8 cellular contexts compared by ENCODE assay signal in genomic region chr14:20684662-20685456, GRCh38. TPM values are rescaled to one million over a fixed set of nuclear protein-coding genes. Genes with fewer than 3 reads are reported as not detected.
A peak's percentile ranks its signal among the peaks of the same experiment; 100 is the strongest.
DNase-seq lines count a peak whose midpoint lies in the region; ATAC-seq and TF ChIP-seq lines count a peak whose summit lies in the region.

No MANE protein-coding gene starts in this region.

- POLR2A ChIA-PET in CD8-positive, alpha-beta memory T cell (lab: Charles Lee): interaction anchor here (0.7 to 4.4 kb wide), 3 partner anchors 72 to 75 kb away, joined by 3 to 31 read pairs (median 3); no protein-coding TSS in a partner anchor

- ATAC-seq in mucosa of descending colon (no peak), GM21447 (IDR thresholded peaks at IDR 0.05; ENCODE audit: unreplicated experiment) (no peak), GM18520 (IDR thresholded peaks at IDR 0.05; ENCODE audit: unreplicated experiment) (no peak)
- ATAC-seq in stimulated activated naive CD8-positive, alpha-beta T cell treated with anti-CD3 and anti-CD28 coated beads, Interleukin-15, Interleukin-2, amounts not matched to agents 100 U/mL and 50 U/mL, for 24 hours: no peak

- peak overlapping the region; percentile 97 for H3K4me3 ChIP-seq in CD8-positive, alpha-beta memory T cell (ENCODE audit: low read length)
- peak overlapping the region; percentile 90 to 92 for H3K4me3 ChIP-seq in duodenal mucosa (ENCODE audit: low read depth in 1 of 2, low read length in 2 of 2)
- peak overlapping the region; percentile 52 for H3K4me3 ChIP-seq in mucosa of descending colon

- no peak overlapping the region for H3K27ac ChIP-seq in CD8-positive, alpha-beta memory T cell (ENCODE audit: low read depth, low read length)
- H3K27ac ChIP-seq in duodenal mucosa (ENCODE audit: low read depth, low read length): peak overlapping the region; percentile 99

- peak overlapping the region; percentile 97 to 99 for H3K9ac ChIP-seq in duodenal mucosa (ENCODE audit: low read depth in 1 of 2, low read length in 2 of 2)

- H3K36me3 ChIP-seq in CD8-positive, alpha-beta memory T cell (ENCODE audit: insufficient read depth, low read length): no peaks in the 10 kb centered on the region
- H3K36me3 ChIP-seq in duodenal mucosa (ENCODE audit: control insufficient read depth in 1 of 2, insufficient read depth in 2 of 2, low read length in 2 of 2) (no peaks in the 10 kb centered on the region), mucosa of descending colon (ENCODE audit: low read depth) (no peaks in the 10 kb centered on the region)

- H3K4me1 Mint-ChIP-seq in CD8-positive, alpha-beta memory T cell: peaks cover 6 to 10% (median 9%) of the 10 kb centered on the region in 3 donors

- H3K9me3 Mint-ChIP-seq in CD8-positive, alpha-beta memory T cell: no peaks in the 10 kb centered on the region

- no peaks in the 10 kb centered on the region for H3K27me3 ChIP-seq in CD8-positive, alpha-beta memory T cell (ENCODE audit: insufficient read depth, low read length, poor library complexity, severe bottlenecking)
- no peaks in the 10 kb centered on the region for H3K27me3 ChIP-seq in duodenal mucosa (ENCODE audit: control insufficient read depth in 1 of 2, insufficient read depth in 2 of 2, low read length in 2 of 2)

- TF ChIP-seq CTCF in mucosa of descending colon (IDR thresholded peaks at IDR 0.05): no peak

- H3K27me3 Mint-ChIP-seq in CD8-positive, alpha-beta memory T cell: peaks cover 0 to 4% of the 10 kb centered on the region in 2 donors

- peaks cover 0 to 5% (median 0%) of the 10 kb centered on the region in 3 donors for H3K36me3 Mint-ChIP-seq in CD8-positive, alpha-beta memory T cell

- peaks cover 22% of the 10 kb centered on the region for H3K4me1 ChIP-seq in CD8-positive, alpha-beta memory T cell (ENCODE audit: insufficient read depth, low read length)
- peaks cover 43 to 51% of the 10 kb centered on the region in 2 donors for H3K4me1 ChIP-seq in duodenal mucosa (ENCODE audit: control insufficient read depth in 1 of 2, insufficient read depth in 2 of 2, low read length in 2 of 2)
- peaks cover 54% of the 10 kb centered on the region for H3K4me1 ChIP-seq in mucosa of descending colon (ENCODE audit: low read depth)

- no peaks in the 10 kb centered on the region for H3K9me3 ChIP-seq in CD8-positive, alpha-beta memory T cell (ENCODE audit: low read length)
- no peaks in the 10 kb centered on the region for H3K9me3 ChIP-seq in duodenal mucosa (ENCODE audit: control insufficient read depth in 1 of 2, low read length in 2 of 2)
- no peaks in the 10 kb centered on the region for H3K9me3 ChIP-seq in mucosa of descending colon

- H3K27ac Mint-ChIP-seq in CD8-positive, alpha-beta memory T cell: peak overlapping the region in 5 of 8 donors; percentile 30 to 93 (median 55)

- no peak overlapping the region for H3K4me3 Mint-ChIP-seq in CD8-positive, alpha-beta memory T cell

- DNase-seq in CD8-positive, alpha-beta memory T cell: no peak
- peak; percentile 56 for DNase-seq in M059J (ENCODE audit: low read depth)
- peak; percentile 58 to 67 (median 64) for DNase-seq in mucosa of descending colon
- DNase-seq in stimulated activated CD4-positive, alpha-beta T cell treated with anti-CD3 and anti-CD28 coated beads, Interleukin-4, amount 100 ng/mL, for 1 hour: no peak
- no peak for DNase-seq in stimulated activated naive CD8-positive, alpha-beta T cell treated with anti-CD3 and anti-CD28 coated beads, Interleukin-15, Interleukin-2, amounts not matched to agents 100 U/mL and 50 U/mL, for 24 hours

- CTCF ChIA-PET in CD8-positive, alpha-beta memory T cell (lab: Charles Lee): interaction anchor here (1.1 to 2.7 kb wide), 5 partner anchors 22 to 342 kb away, joined by 4 to 10 read pairs (median 7); partner anchors contain the start of gene PARP2

- intact Hi-C loops in mucosa of descending colon (cut with DNase I, micrococcal nuclease): loop anchor here (5.0 to 10.0 kb wide), 4 partner anchors 73 to 420 kb away; partner anchors contain the start of genes CCNB1IP1 (in 1 of the 2), TEP1 (in 1 of the 2) and TMEM253 (in 1 of the 2)

RNA-seq across cellular contexts. Expression of gene RNASE4, which starts 0.5 kb away (rescaled TPM):
- under 1 TPM in 1 of 2 experiments, not detected in 1; 0.57 TPM for total RNA-seq in CD8-positive, alpha-beta memory T cell
- 2.3 TPM for polyA plus RNA-seq in CD8-positive, alpha-beta memory T cell
- 12.1 and 13.3 TPM in 2 replicates for total RNA-seq in M059J (2014; rRNA removed; shearing (Covaris generic))
- 10 to 100 TPM; 35.9 to 37.4 (median 36.4) TPM for total RNA-seq in mucosa of descending colon

RNA-seq across cellular contexts. Expression of gene ANG, which starts 3.7 kb away (rescaled TPM):
- under 1 TPM; 0.39 to 0.58 TPM for total RNA-seq in CD8-positive, alpha-beta memory T cell
- polyA plus RNA-seq in CD8-positive, alpha-beta memory T cell: 1.4 TPM
- 2.8 and 3.0 TPM in 2 replicates for total RNA-seq in M059J (2014; rRNA removed; shearing (Covaris generic))
- 10 to 100 TPM; 25.0 to 50.1 (median 41.0) TPM for total RNA-seq in mucosa of descending colon

RNA-seq across cellular contexts. Expression of gene OR6S1, which starts 43.4 kb away (rescaled TPM):
- total RNA-seq in CD8-positive, alpha-beta memory T cell: not detected
- polyA plus RNA-seq in CD8-positive, alpha-beta memory T cell: not detected
- total RNA-seq in M059J (2014; rRNA removed; shearing (Covaris generic)): not detected in 2 replicates
- not detected for total RNA-seq in mucosa of descending colon

Comparison
In these comparisons a context has a peak if more than half of its experiments do, and no peak if none do; other contexts are left out.
1. DNase-seq: peak in M059J (single experiment) and mucosa of descending colon (3 of 3); none in CD8-positive, alpha-beta memory T cell (0 of 5), stimulated activated CD4-positive, alpha-beta T cell treated with anti-CD3 and anti-CD28 coated beads, Interleukin-4, amount 100 ng/mL, for 1 hour (single experiment) and stimulated activated naive CD8-positive, alpha-beta T cell treated with anti-CD3 and anti-CD28 coated beads, Interleukin-15, Interleukin-2, amounts not matched to agents 100 U/mL and 50 U/mL, for 24 hours (single experiment).
2. Peak in every context shown above with its lines, with median percentiles within 50 percentile points of each other: H3K4me3 ChIP-seq.